8 cellular contexts compared by ENCODE assay signal in genomic region chr1:223726380-223727001, GRCh38. TPM values are rescaled to one million over a fixed set of nuclear protein-coding genes. Genes with fewer than 3 reads are reported as not detected.
A peak's percentile ranks its signal among the peaks of the same experiment; 100 is the strongest.
DNase-seq lines count a peak whose midpoint lies in the region; ATAC-seq and TF ChIP-seq lines count a peak whose summit lies in the region.

No MANE protein-coding gene starts in this region.

- H3K9me3 Mint-ChIP-seq in CD4-positive, alpha-beta memory T cell = no peaks in the 10 kb centered on the region
- no peaks in the 10 kb centered on the region for H3K9me3 Mint-ChIP-seq in brain

- TF ChIP-seq CTCF in brain (conservative IDR thresholded peaks at IDR 0.05) = no peak

- POLR2A ChIA-PET in CD4-positive, alpha-beta memory T cell (lab: Charles Lee; ENCODE audit: partially characterized antibody) = interaction anchor here (2.0 to 6.0 kb wide), 4 partner anchors 10 to 119 kb away, joined by 8 to 62 read pairs (median 29); partner anchors contain the start of genes CAPN2 and TP53BP2

- intact Hi-C loops in CD4-positive, alpha-beta memory T cell (cut with micrococcal nuclease) = loop anchor here (1.0 kb wide), 1 partner anchor 10 kb away; no protein-coding TSS in a partner anchor

- peaks cover 80% of the 10 kb centered on the region for H3K4me1 ChIP-seq in CD4-positive, alpha-beta memory T cell (ENCODE audit: insufficient read depth, low read length)

- H3K27me3 ChIP-seq in CD4-positive, alpha-beta memory T cell (ENCODE audit: insufficient read depth, low read length) = no peaks in the 10 kb centered on the region

- peak; percentile 97 for ATAC-seq in GM21381 (IDR thresholded peaks at IDR 0.05; ENCODE audit: unreplicated experiment)

- H3K4me3 ChIP-seq in CD4-positive, alpha-beta memory T cell (ENCODE audit: low read length in 2 of 2) = peak overlapping the region in 1 of 2 donors; percentile 20

- peak; percentile 68 to 98 (median 78) for DNase-seq in CD4-positive, alpha-beta memory T cell
- DNase-seq in HS-5 (ENCODE audit: low read depth) = peak; percentile 97
- peak; percentile 66 for DNase-seq in UCSD-AML1 (lab: John Stamatoyannopoulos, UW; ENCODE audit: unreplicated experiment)
- DNase-seq in kidney tubule cell (ENCODE audit: low spot score) = peak; percentile 99
- DNase-seq in stimulated activated CD4-positive, alpha-beta T cell treated with anti-CD3 and anti-CD28 coated beads, Interleukin-4, amount 100 ng/mL, for 4 hours = peak; percentile 75 to 95
- no peak for DNase-seq in NCI-H2081 treated with DMSO at 0.1 percent for 48 hours (lab: John Stamatoyannopoulos, UW)

- CTCF ChIA-PET in CD4-positive, alpha-beta memory T cell (lab: Charles Lee; ENCODE audit: partially characterized antibody) = interaction anchor here (2.5 to 17.3 kb wide), 3 partner anchors 9 to 27 kb away, joined by 15 to 233 read pairs (median 22); no protein-coding TSS in a partner anchor

- no peaks in the 10 kb centered on the region for H3K27me3 Mint-ChIP-seq in CD4-positive, alpha-beta memory T cell
- no peaks in the 10 kb centered on the region for H3K27me3 Mint-ChIP-seq in brain

- H3K27ac Mint-ChIP-seq in CD4-positive, alpha-beta memory T cell = peak overlapping the region; percentile 85 to 99 (median 95)
- peak overlapping the region; percentile 64 to 98 (median 92) for H3K27ac Mint-ChIP-seq in brain

- H3K9me3 ChIP-seq in CD4-positive, alpha-beta memory T cell (ENCODE audit: control insufficient read depth in 1 of 2, low read length in 2 of 2) = no peaks in the 10 kb centered on the region

- H3K27ac ChIP-seq in CD4-positive, alpha-beta memory T cell (ENCODE audit: low read depth, low read length) = peak overlapping the region; percentile 85

- H3K36me3 Mint-ChIP-seq in CD4-positive, alpha-beta memory T cell = peaks cover 42 to 70% of the 10 kb centered on the region in 2 donors
- H3K36me3 Mint-ChIP-seq in brain = peaks cover 59% of the 10 kb centered on the region

- H3K4me1 Mint-ChIP-seq in CD4-positive, alpha-beta memory T cell = peaks cover 55 to 94% (median 74%) of the 10 kb centered on the region in 4 donors
- peaks cover 49% of the 10 kb centered on the region for H3K4me1 Mint-ChIP-seq in brain

- H3K4me3 Mint-ChIP-seq in CD4-positive, alpha-beta memory T cell = peak overlapping the region; percentile 70 to 92 (median 82)
- H3K4me3 Mint-ChIP-seq in brain = peak overlapping the region in 3 of 5 experiments; percentile 3 to 72 (median 40)

- H3K36me3 ChIP-seq in CD4-positive, alpha-beta memory T cell (ENCODE audit: insufficient read depth, low read length) = peaks cover 21% of the 10 kb centered on the region

RNA-seq across cellular contexts. Expression of gene CAPN2, which starts 14.2 kb away (rescaled TPM):
- total RNA-seq in CD4-positive, alpha-beta memory T cell = 100 to 1,000 TPM; 178 to 180 TPM
- polyA plus RNA-seq in CD4-positive, alpha-beta memory T cell = 100 to 1,000 TPM; 146 to 231 TPM
- polyA plus RNA-seq in brain (ENCODE audit: insufficient read depth, low read depth, low replicate concordance) = 69.0 TPM
